11 cellular contexts compared by ENCODE assay signal in genomic region chr13:40490086-40490723, GRCh38.
DNase-seq lines count a peak whose midpoint lies in the region; ATAC-seq and TF ChIP-seq lines count a peak whose summit lies in the region.
"Had no signal": no experiment of that assay in that cellular context is flagged by ENCODE, and none has a peak within 500 bp of the region (broad histone marks: within the 10 kb centered on the region; RNA-seq: fewer than 3 reads in every experiment).

No MANE protein-coding gene starts in this region.

- H3K9me3 Mint-ChIP-seq in activated CD4-positive, alpha-beta T cell treated with anti-CD3 and anti-CD28 coated beads, Interleukin-2, amount 10 ng/mL, durations not matched to agents 24 days and 14 days, result no peaks in the 10 kb centered on the region
- H3K9me3 Mint-ChIP-seq in effector memory CD8-positive, alpha-beta T cell, result no peaks in the 10 kb centered on the region
- H3K9me3 Mint-ChIP-seq: brain had no signal

- no peak for TF ChIP-seq EP300 in transverse colon (IDR thresholded peaks at IDR 0.05; ENCODE audit: low read depth)

- no peaks in the 10 kb centered on the region for H3K27me3 ChIP-seq in transverse colon

- no peak overlapping the region for H3K4me3 ChIP-seq in transverse colon
- H3K4me3 ChIP-seq: lower lobe of right lung had no signal

- H3K4me1 Mint-ChIP-seq in activated CD4-positive, alpha-beta T cell treated with anti-CD3 and anti-CD28 coated beads, Interleukin-2, amount 10 ng/mL, durations not matched to agents 24 days and 14 days, result peaks cover 55% of the 10 kb centered on the region
- H3K4me1 Mint-ChIP-seq in effector memory CD8-positive, alpha-beta T cell (ENCODE audit: low read depth in 2 of 2), result peaks cover 40 to 46% of the 10 kb centered on the region in 2 donors

- DNase-seq in activated gamma-delta T cell treated with Interleukin-2 at 50 U/mL for 16 hours, result peak; percentile 45
- no peak for DNase-seq in activated gamma-delta T cell (lab: John Stamatoyannopoulos, UW)
- peak; percentile 81 for DNase-seq in activated CD4-positive, alpha-beta T cell treated with anti-CD3 and anti-CD28 coated beads, Interleukin-2, amount 10 ng/mL, durations not matched to agents 24 days and 14 days
- peak; percentile 17 to 23 (median 22) for DNase-seq in effector memory CD8-positive, alpha-beta T cell
- DNase-seq in transverse colon, result peak; percentile 41
- DNase-seq in pons (ENCODE audit: low spot score), result no peak
- DNase-seq: lower lobe of right lung, NCI-H146 had no signal

- H3K36me3 Mint-ChIP-seq in activated CD4-positive, alpha-beta T cell treated with anti-CD3 and anti-CD28 coated beads, Interleukin-2, amount 10 ng/mL, durations not matched to agents 24 days and 14 days (ENCODE audit: low read depth), result no peaks in the 10 kb centered on the region
- peaks cover 3% of the 10 kb centered on the region for H3K36me3 Mint-ChIP-seq in effector memory CD8-positive, alpha-beta T cell (ENCODE audit: insufficient read depth)
- H3K36me3 Mint-ChIP-seq: brain had no signal

- H3K27me3 Mint-ChIP-seq in activated CD4-positive, alpha-beta T cell treated with anti-CD3 and anti-CD28 coated beads, Interleukin-2, amount 10 ng/mL, durations not matched to agents 24 days and 14 days, result no peaks in the 10 kb centered on the region
- H3K27me3 Mint-ChIP-seq in effector memory CD8-positive, alpha-beta T cell, result no peaks in the 10 kb centered on the region

- H3K27ac Mint-ChIP-seq in activated CD4-positive, alpha-beta T cell treated with anti-CD3 and anti-CD28 coated beads, Interleukin-2, amount 10 ng/mL, durations not matched to agents 24 days and 14 days, result peak overlapping the region; percentile 76
- H3K27ac Mint-ChIP-seq in effector memory CD8-positive, alpha-beta T cell, result peak overlapping the region; percentile 61 to 73
- H3K27ac Mint-ChIP-seq: brain had no signal

- 45% methylated on average over 7 of the region's 7 CpGs; no CpG with 5 or more reads in 1 of the 2 donors for WGBS in transverse colon (ENCODE audit: low coverage in 1 of 2), 2 donors

- no peak for TF ChIP-seq POLR2A in transverse colon (IDR thresholded peaks at IDR 0.05)

- no peak for ATAC-seq in effector memory CD8-positive, alpha-beta T cell (replicated peaks)
- no peak for ATAC-seq in HG03571 (IDR thresholded peaks at IDR 0.05; ENCODE audit: unreplicated experiment)
- no peak for ATAC-seq in GM21360 (IDR thresholded peaks at IDR 0.05; ENCODE audit: unreplicated experiment)
- ATAC-seq: lower lobe of right lung had no signal

- H3K4me3 Mint-ChIP-seq in activated CD4-positive, alpha-beta T cell treated with anti-CD3 and anti-CD28 coated beads, Interleukin-2, amount 10 ng/mL, durations not matched to agents 24 days and 14 days, result peak overlapping the region; percentile 51
- peak overlapping the region; percentile 29 to 57 for H3K4me3 Mint-ChIP-seq in effector memory CD8-positive, alpha-beta T cell
- H3K4me3 Mint-ChIP-seq: brain had no signal

- in situ Hi-C loops in transverse colon (cut with MboI; ENCODE audit: low pct_ligation_motif_present in 1 of 4, low pct_unique_long_range_greater_than_20kb in 1 of 4, low sequenced_read_pairs in 3 of 4), result no loop called here

- peaks cover 0 to 13% (median 0%) of the 10 kb centered on the region in 4 donors for H3K4me1 ChIP-seq in transverse colon

- H3K27ac ChIP-seq in transverse colon, result no peak overlapping the region
- H3K27ac ChIP-seq: lower lobe of right lung had no signal

- no peaks in the 10 kb centered on the region for H3K9me3 ChIP-seq in transverse colon
- H3K9me3 ChIP-seq: lower lobe of right lung had no signal

- no peaks in the 10 kb centered on the region for H3K36me3 ChIP-seq in transverse colon
- H3K36me3 ChIP-seq: lower lobe of right lung had no signal

- intact Hi-C loops in activated CD4-positive, alpha-beta T cell treated with anti-CD3 and anti-CD28 coated beads, Interleukin-2, amount 10 ng/mL, durations not matched to agents 24 days and 14 days (cut with micrococcal nuclease), result no loop called here
- intact Hi-C loops in transverse colon (cut with DNase I; ENCODE audit: low total_unique reads), result loop anchor here (5.0 kb wide), 1 partner anchor 1288 kb away; no protein-coding TSS in a partner anchor

- TF ChIP-seq CTCF in transverse colon (IDR thresholded peaks at IDR 0.05), result no peak

Comparison
In these comparisons a context has a peak if more than half of its experiments do, and no peak if none do; other contexts are left out.
1. DNase-seq: peak in activated gamma-delta T cell treated with Interleukin-2 at 50 U/mL for 16 hours (single experiment), activated CD4-positive, alpha-beta T cell treated with anti-CD3 and anti-CD28 coated beads, Interleukin-2, amount 10 ng/mL, durations not matched to agents 24 days and 14 days (single experiment), effector memory CD8-positive, alpha-beta T cell (3 of 3) and transverse colon (single experiment); none in activated gamma-delta T cell (single experiment) and pons (single experiment).